In the genomic region with DNA sequence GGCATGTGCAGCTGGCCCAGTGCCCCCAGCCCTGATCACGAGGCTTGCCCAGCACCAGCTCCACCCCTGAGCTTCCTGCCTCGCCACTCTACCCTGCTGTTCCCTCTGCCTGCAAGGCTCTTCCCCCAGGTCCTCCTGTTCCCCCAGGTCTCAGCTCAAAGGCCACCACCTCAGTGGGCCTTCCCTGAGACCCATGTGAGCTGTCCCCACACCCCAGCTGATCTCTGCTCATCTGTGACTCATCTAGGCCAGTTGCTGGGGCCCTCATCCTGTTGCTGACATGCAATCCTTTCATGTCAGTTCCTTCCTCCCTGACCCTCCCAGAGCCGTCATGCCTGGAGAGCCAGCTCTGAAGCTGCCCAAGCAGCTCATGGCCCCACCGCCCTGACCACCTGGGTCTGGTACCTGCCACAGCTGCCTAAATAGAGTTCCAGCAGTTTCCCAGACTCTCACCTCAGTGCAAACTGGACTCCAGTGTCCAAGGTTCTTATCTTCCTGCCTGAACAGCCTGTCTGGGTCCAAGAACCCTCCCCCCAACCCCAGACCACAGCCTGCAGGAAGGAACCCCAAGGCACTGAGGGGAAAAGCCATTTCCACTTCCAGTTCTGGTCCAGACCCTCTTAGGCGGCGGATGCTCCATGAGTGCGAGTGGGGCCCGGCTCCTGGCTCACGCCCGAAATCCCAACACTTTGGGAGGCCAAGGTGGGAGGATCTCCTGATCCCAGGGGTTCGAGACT, we compare ENCODE assay signal across 10 cellular contexts.
DNase-seq lines count a peak whose midpoint lies in the region; ATAC-seq and TF ChIP-seq lines count a peak whose summit lies in the region.
"Had no signal": no experiment of that assay in that cellular context is flagged by ENCODE, and none has a peak within 500 bp of the region (broad histone marks: within the 10 kb centered on the region; RNA-seq: fewer than 3 reads in every experiment).

No MANE protein-coding gene starts in this region.

- H3K27ac Mint-ChIP-seq in activated naive CD8-positive, alpha-beta T cell: no peak overlapping the region

- 53 to 66% methylated on average over 10 to 11 of the region's 11 CpGs for WGBS in lung, 2 donors

- peaks cover 0 to 13% of the 10 kb centered on the region in 2 donors for H3K9me3 ChIP-seq in lung (ENCODE audit: control insufficient read depth in 2 of 2, insufficient read depth in 1 of 2, low read length in 1 of 2)

- H3K27ac ChIP-seq in lung (ENCODE audit: low read depth in 1 of 2, low read length in 1 of 2): no peak overlapping the region
- H3K27ac ChIP-seq: parathyroid adenoma had no signal

- no peaks in the 10 kb centered on the region for H3K4me1 ChIP-seq in lung (ENCODE audit: control insufficient read depth in 2 of 2, insufficient read depth in 2 of 2, low read length in 2 of 2)
- H3K4me1 ChIP-seq: parathyroid adenoma had no signal

- peaks cover 13% of the 10 kb centered on the region for H3K4me1 Mint-ChIP-seq in activated naive CD8-positive, alpha-beta T cell (ENCODE audit: low read depth)

- TF ChIP-seq CTCF in lung (IDR thresholded peaks at IDR 0.05; ENCODE audit: control extremely low read depth, extremely low read depth): no peak

- H3K36me3 ChIP-seq in lung (ENCODE audit: control insufficient read depth in 2 of 2, insufficient read depth in 2 of 2, low read length in 2 of 2): no peaks in the 10 kb centered on the region

- in situ Hi-C loops in KBM-7 (cut with MboI; ENCODE audit: low pct_unique_long_range_greater_than_20kb, low sequenced_read_pairs): no loop called here

- ATAC-seq in lung (ENCODE audit: insufficient read depth, low FRiP score): peak; percentile 19
- ATAC-seq in HG03175 (IDR thresholded peaks at IDR 0.05; ENCODE audit: unreplicated experiment): no peak
- no peak for ATAC-seq in GM21723 (IDR thresholded peaks at IDR 0.05; ENCODE audit: unreplicated experiment)

- H3K27me3 ChIP-seq in lung (ENCODE audit: control insufficient read depth, insufficient read depth): no peaks in the 10 kb centered on the region
- H3K27me3 ChIP-seq: dorsolateral prefrontal cortex had no signal

- H3K36me3 Mint-ChIP-seq in activated naive CD8-positive, alpha-beta T cell: peaks cover 4% of the 10 kb centered on the region

- H3K4me3 Mint-ChIP-seq in activated naive CD8-positive, alpha-beta T cell: peak overlapping the region; percentile 30

- DNase-seq in CD1c-positive myeloid dendritic cell (ENCODE audit: extremely low spot score) (peak; percentile 34), KBM-7 (peak; percentile 65), lung (ENCODE audit: low spot score) (no peak), NCI-H82 treated with DMSO at 0.1 percent for 48 hours (lab: John Stamatoyannopoulos, UW; ENCODE audit: unreplicated experiment) (no peak)
- DNase-seq in stimulated activated CD4-positive, alpha-beta T cell treated with anti-CD3 and anti-CD28 coated beads, Interleukin-2, amount 100 ng/mL, for 48 hours: no peak

- H3K4me3 ChIP-seq in lung: no peak overlapping the region
- H3K4me3 ChIP-seq: dorsolateral prefrontal cortex had no signal

- peaks cover 5% of the 10 kb centered on the region for H3K27me3 Mint-ChIP-seq in activated naive CD8-positive, alpha-beta T cell

- H3K9me3 Mint-ChIP-seq in activated naive CD8-positive, alpha-beta T cell (ENCODE audit: low read depth): no peaks in the 10 kb centered on the region

Comparison
In these comparisons a context has a peak if more than half of its experiments do, and no peak if none do; other contexts are left out.
1. DNase-seq: peak in CD1c-positive myeloid dendritic cell (single experiment) and KBM-7 (single experiment); none in lung (single experiment), stimulated activated CD4-positive, alpha-beta T cell treated with anti-CD3 and anti-CD28 coated beads, Interleukin-2, amount 100 ng/mL, for 48 hours (0 of 2) and NCI-H82 treated with DMSO at 0.1 percent for 48 hours (single experiment).